In genomic region chr19:17528610-17529009, GRCh38 we compare ENCODE assay signal across 19 cellular contexts.
"Had no signal": no experiment of that assay in that cellular context is flagged by ENCODE, and none has a peak within 500 bp of the region (broad histone marks: within the 10 kb centered on the region; RNA-seq: fewer than 3 reads in every experiment).

No MANE protein-coding gene starts in this region.

- H3K4me3 Mint-ChIP-seq: activated CD4-positive, alpha-beta T cell treated with anti-CD3 and anti-CD28 coated beads, Interleukin-2, amount 10 ng/mL, durations not matched to agents 24 days and 14 days; activated naive CD4-positive, alpha-beta T cell treated with anti-CD3 and anti-CD28 coated beads for 36 hours; activated T-helper 17 cell treated with anti-CD3 and anti-CD28 coated beads, Interleukin-2, amount 50 U/mL, for 72 hours; mesothelial cell of epicardium; T-helper 17 cell had no signal

- H3K27ac Mint-ChIP-seq: activated CD4-positive, alpha-beta T cell treated with anti-CD3 and anti-CD28 coated beads, Interleukin-2, amount 10 ng/mL, durations not matched to agents 24 days and 14 days; activated naive CD4-positive, alpha-beta T cell treated with anti-CD3 and anti-CD28 coated beads for 36 hours; activated T-helper 17 cell treated with anti-CD3 and anti-CD28 coated beads, Interleukin-2, amount 50 U/mL, for 72 hours; mesothelial cell of epicardium; T-helper 17 cell had no signal

- H3K4me1 Mint-ChIP-seq: mesothelial cell of epicardium had no signal

- H3K27me3 Mint-ChIP-seq: activated T-helper 17 cell treated with anti-CD3 and anti-CD28 coated beads, Interleukin-2, amount 50 U/mL, for 72 hours; T-helper 17 cell had no signal

- H3K4me3 ChIP-seq: dorsolateral prefrontal cortex, gastrocnemius medialis, lower lobe of right lung, stomach, testis, upper lobe of right lung had no signal

- H3K36me3 ChIP-seq: gastrocnemius medialis, lower lobe of right lung, stomach, upper lobe of right lung, WERI-Rb-1 had no signal

- H3K27me3 ChIP-seq: dorsolateral prefrontal cortex, testis, upper lobe of right lung had no signal

- H3K36me3 Mint-ChIP-seq: mesothelial cell of epicardium had no signal

- H3K4me1 ChIP-seq: gastrocnemius medialis, testis had no signal

- H3K9me3 ChIP-seq: gastrocnemius medialis, lower lobe of right lung, testis, upper lobe of right lung had no signal

- H3K27ac ChIP-seq: dorsolateral prefrontal cortex, gastrocnemius medialis, lower lobe of right lung, stomach, testis, upper lobe of right lung, WERI-Rb-1 had no signal

- ATAC-seq: activated T-helper 17 cell treated with anti-CD3 and anti-CD28 coated beads, Interleukin-2, amount 50 U/mL, for 72 hours; gastrocnemius medialis; left colon; lower lobe of right lung; T-helper 17 cell; upper lobe of right lung had no signal

- DNase-seq: activated CD4-positive, alpha-beta T cell treated with anti-CD3 and anti-CD28 coated beads, Interleukin-2, amount 10 ng/mL, durations not matched to agents 24 days and 14 days; activated naive CD4-positive, alpha-beta T cell treated with anti-CD3 and anti-CD28 coated beads for 36 hours; dorsolateral prefrontal cortex; erythroblast; gastrocnemius medialis; left colon; lower lobe of right lung; posterior cingulate gyrus; retina; stimulated activated CD4-positive, alpha-beta T cell treated with anti-CD3 and anti-CD28 coated beads, Interleukin-4, amount 100 ng/mL, for 4 hours; stimulated activated CD8-positive, alpha-beta memory T cell treated with anti-CD3 and anti-CD28 coated beads, Interleukin-4, amount 100 ng/mL, for 48 hours; stomach; T-helper 17 cell; testis; upper lobe of right lung; WERI-Rb-1 had no signal

- FAIRE-seq: islet of Langerhans had no signal
